ENCODE assay signal across 8 cellular contexts in the genomic region with DNA sequence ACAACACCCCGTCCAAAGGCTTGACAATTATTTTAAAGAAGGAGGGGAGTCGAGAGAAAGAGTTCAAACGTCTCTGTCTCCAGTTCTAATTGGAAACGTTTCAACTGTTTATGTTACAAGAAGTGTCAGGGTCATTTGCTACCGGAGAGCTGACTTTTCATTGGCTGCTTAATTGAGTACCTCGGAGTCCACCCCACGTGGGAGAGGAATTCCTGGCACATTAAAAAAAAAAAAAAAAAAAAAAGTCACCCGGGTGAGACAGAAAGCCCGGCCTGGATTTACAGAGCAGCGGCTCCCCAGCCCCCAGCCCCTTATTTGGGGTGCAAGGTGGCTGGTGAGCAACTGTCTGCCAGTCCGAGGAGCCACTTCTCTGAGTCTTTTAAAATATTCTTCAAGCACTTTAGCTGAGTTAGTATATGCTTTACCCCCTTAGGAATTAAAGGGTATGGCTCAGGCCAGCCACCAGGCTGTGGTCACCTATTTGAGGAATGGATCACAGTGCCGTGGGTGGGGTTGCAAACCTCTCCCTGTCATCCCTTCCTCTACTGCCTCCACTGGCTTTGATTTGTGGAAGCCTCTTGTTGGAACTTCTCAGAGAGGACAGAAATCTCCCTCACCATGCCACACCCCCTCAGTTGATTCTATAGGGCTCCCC. TPM values are rescaled to one million over a fixed set of nuclear protein-coding genes. Genes with fewer than 3 reads are reported as not detected.
DNase-seq lines count a peak whose midpoint lies in the region; ATAC-seq and TF ChIP-seq lines count a peak whose summit lies in the region.

No MANE protein-coding gene starts in this region.

- H3K18ac ChIP-seq in mesenchymal stem cell (ENCODE audit: low read depth in 1 of 2, low read length in 2 of 2) = peak overlapping the region; percentile 11 to 89

- H3K9me3 ChIP-seq in BE2C (no peaks in the 10 kb centered on the region), mesenchymal stem cell (ENCODE audit: control insufficient read depth, low read length) (no peaks in the 10 kb centered on the region)

- H3K4ac ChIP-seq in mesenchymal stem cell (ENCODE audit: low read depth in 1 of 2, low read length in 2 of 2) = peak overlapping the region in 1 of 2 experiments; percentile 84

- no peak overlapping the region for H3K14ac ChIP-seq in mesenchymal stem cell (ENCODE audit: low read length in 2 of 2)

- H3K27me3 ChIP-seq in BE2C = peaks cover 5% of the 10 kb centered on the region; the same call in 1 of the 2 replicates
- peaks cover 23 to 34% of the 10 kb centered on the region in 2 experiments for H3K27me3 ChIP-seq in mesenchymal stem cell (ENCODE audit: control insufficient read depth in 1 of 2, insufficient read depth in 1 of 2, low read length in 2 of 2)

- no peak for TF ChIP-seq CTCF in BE2C (IDR thresholded peaks at IDR 0.05; ENCODE audit: low read depth, low read length)

- H3K36me3 ChIP-seq in BE2C = no peaks in the 10 kb centered on the region
- H3K36me3 ChIP-seq in mesenchymal stem cell (ENCODE audit: control insufficient read depth in 1 of 2, insufficient read depth in 2 of 2, low read depth in 1 of 2, low read length in 2 of 2) = no peaks in the 10 kb centered on the region

- H2BK15ac ChIP-seq in mesenchymal stem cell (ENCODE audit: low read depth, poor library complexity, severe bottlenecking) = no peak overlapping the region

- no peak for ATAC-seq in GM19397 (IDR thresholded peaks at IDR 0.05; ENCODE audit: unreplicated experiment)

- H3K4me3 ChIP-seq in BE2C (ENCODE audit: low read depth, low read length) (no peak overlapping the region), mesenchymal stem cell (ENCODE audit: insufficient read depth in 1 of 2, low read depth in 1 of 2, low read length in 2 of 2) (no peak overlapping the region)
- H3K4me3 ChIP-seq in Jurkat, Clone E6-1 (ENCODE audit: low read length) = peak overlapping the region; percentile 3

- H2BK12ac ChIP-seq in mesenchymal stem cell (ENCODE audit: low read length in 2 of 2) = peak overlapping the region in 1 of 2 experiments; percentile 98

- H4K8ac ChIP-seq in mesenchymal stem cell (ENCODE audit: low read length) = peak overlapping the region; percentile 7

- H2BK120ac ChIP-seq in mesenchymal stem cell (ENCODE audit: low read depth, low read length) = no peak overlapping the region

- DNase-seq in BE2C (peak; percentile 72), NOMO-1 treated with dmso at 0.1 percent for 144 hours (lab: John Stamatoyannopoulos, UW; ENCODE audit: unreplicated experiment) (peak; percentile 54), dermis blood vessel endothelial cell (peak; percentile 96), mesenchymal stem cell (peak; percentile 98), occipital lobe (lab: John Stamatoyannopoulos, UW) (no peak)
- peak; percentile 81 for DNase-seq in Jurkat, Clone E6-1 (ENCODE audit: low read depth, low spot score)
- no peak for DNase-seq in activated CD4-positive, alpha-beta T cell treated with anti-CD3 and anti-CD28 coated beads, Interleukin-2, amount 50 U/mL, for 1 hour

- H4K91ac ChIP-seq in mesenchymal stem cell (ENCODE audit: low read length) = peak overlapping the region; percentile 23

- H3K4me1 ChIP-seq in BE2C = peaks cover 9% of the 10 kb centered on the region
- peaks cover 21% of the 10 kb centered on the region for H3K4me1 ChIP-seq in mesenchymal stem cell (ENCODE audit: control insufficient read depth, insufficient read depth, low read depth, low read length)

- WGBS in mesenchymal stem cell = 0% methylated on average over 10 of the region's 12 CpGs

- H3K79me1 ChIP-seq in mesenchymal stem cell (replicated peaks; ENCODE audit: low read length, poor library complexity, severe bottlenecking) = no peaks in the 10 kb centered on the region

- H2AK5ac ChIP-seq in mesenchymal stem cell (ENCODE audit: low read length, severe bottlenecking) = no peak overlapping the region

- no peak overlapping the region for H2BK5ac ChIP-seq in mesenchymal stem cell (ENCODE audit: low read depth, low read length, poor library complexity, severe bottlenecking)

- no peak overlapping the region for H2AFZ ChIP-seq in mesenchymal stem cell (ENCODE audit: low read depth, low read length)

- H3K4me2 ChIP-seq in mesenchymal stem cell (ENCODE audit: low read length, poor library complexity, severe bottlenecking) = no peak overlapping the region

- H3K23ac ChIP-seq in mesenchymal stem cell (ENCODE audit: low read length in 2 of 2) = no peak overlapping the region

- H3K9ac ChIP-seq in mesenchymal stem cell (ENCODE audit: low read length) = no peak overlapping the region

- H3K27ac ChIP-seq in mesenchymal stem cell (ENCODE audit: low read length, poor library complexity, severe bottlenecking) = no peak overlapping the region

RNA-seq across cellular contexts. Expression of gene TLE3, which starts 3.9 kb away (rescaled TPM):
- polyA plus RNA-seq in BE2C (2012; ENCODE audit: insufficient read depth, insufficient read length, low read depth) = 57.2 TPM
- polyA plus RNA-seq in Jurkat, Clone E6-1 (2012; ENCODE audit: insufficient read depth, insufficient read length) = 69.4 TPM
- total RNA-seq in dermis blood vessel endothelial cell (25.4 and 38.3 TPM in 2 replicates), occipital lobe (79.4 TPM)
- 42.9 TPM for polyA plus RNA-seq in mesenchymal stem cell (2013, experiment 1 of 2)
- 39.2 TPM for polyA plus RNA-seq in mesenchymal stem cell (2013, experiment 2 of 2)

Comparison
In these comparisons a context has a peak if more than half of its experiments do, and no peak if none do; other contexts are left out.
1. DNase-seq: peak in BE2C (single experiment), Jurkat, Clone E6-1 (single experiment), NOMO-1 treated with dmso at 0.1 percent for 144 hours (single experiment), dermis blood vessel endothelial cell (single experiment) and mesenchymal stem cell (single experiment); none in activated CD4-positive, alpha-beta T cell treated with anti-CD3 and anti-CD28 coated beads, Interleukin-2, amount 50 U/mL, for 1 hour (single experiment) and occipital lobe (single experiment).